28 cellular contexts compared by ENCODE assay signal in the genomic region with DNA sequence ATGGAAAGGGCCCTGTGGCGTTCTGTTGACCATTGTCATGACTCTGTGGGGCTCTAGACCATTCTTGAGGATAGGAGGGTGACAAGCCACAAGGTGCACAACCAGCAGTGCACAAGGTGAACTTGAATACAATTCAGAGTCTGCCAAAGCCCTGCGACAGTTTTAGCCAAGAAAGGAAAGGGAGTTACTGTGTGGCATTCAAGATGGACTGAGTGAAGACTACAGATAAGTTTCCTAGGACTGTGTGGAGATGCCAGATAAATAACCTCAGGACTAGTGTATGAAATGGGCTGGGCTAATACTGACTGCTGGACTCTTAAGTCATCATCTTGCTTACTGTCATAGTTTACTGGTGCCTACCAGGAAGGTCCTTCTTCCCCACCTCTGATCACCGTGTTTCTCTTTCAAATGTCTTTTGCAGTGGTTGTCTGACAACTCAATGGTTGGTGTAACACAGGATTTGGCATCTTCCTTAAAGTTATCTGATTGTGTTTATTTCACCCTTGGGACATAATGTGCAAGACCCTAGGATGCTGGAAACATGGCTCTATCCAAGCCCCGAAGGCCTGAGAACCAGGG. TPM values are rescaled to one million over a fixed set of nuclear protein-coding genes. Genes with fewer than 3 reads are reported as not detected.
"Had no signal": no experiment of that assay in that cellular context is flagged by ENCODE, and none has a peak within 500 bp of the region (broad histone marks: within the 10 kb centered on the region; RNA-seq: fewer than 3 reads in every experiment).

No MANE protein-coding gene starts in this region.

- H3K36me3 Mint-ChIP-seq: activated naive CD8-positive, alpha-beta T cell treated with anti-CD3 and anti-CD28 coated beads, Interleukin-2, amount 10 ng/mL, durations not matched to agents 7 days and 5 days; T-cell had no signal

- H3K27ac Mint-ChIP-seq: activated B cell treated with CpG ODN at 0.5 μM for 24 hours; activated CD8-positive, alpha-beta T cell treated with anti-CD3 and anti-CD28 coated beads for 36 hours; activated naive CD8-positive, alpha-beta T cell treated with anti-CD3 and anti-CD28 coated beads, Interleukin-2, amount 10 ng/mL, durations not matched to agents 7 days and 5 days; activated T-cell treated with anti-CD3 and anti-CD28 coated beads, Interleukin-2, amount 50 U/mL, for 72 hours; activated T-helper 2 cell treated with anti-CD3 and anti-CD28 coated beads, Interferon-gamma antibody, Interleukin-2, Interleukin-4, amounts not matched to agents 10 μg/mL and 5 μg/mL and 100 μg/mL, durations not matched to agents 14 hours and 24 hours and 36 hours; T-cell had no signal

- DNase-seq: activated B cell treated with CpG ODN at 0.5 μM for 24 hours; activated CD4-positive, alpha-beta T cell treated with anti-CD3 and anti-CD28 coated beads, Interleukin-2, amount 50 U/mL, for 1 hour; activated CD8-positive, alpha-beta memory T cell treated with anti-CD3 and anti-CD28 coated beads, Interleukin-2, amount 50 U/mL, for 4 hours; activated CD8-positive, alpha-beta T cell treated with anti-CD3 and anti-CD28 coated beads for 36 hours; activated gamma-delta T cell treated with Interleukin-2 at 50 U/mL for 16 hours; activated naive CD4-positive, alpha-beta T cell treated with anti-CD3 and anti-CD28 coated beads, Interleukin-2, amount 50 U/mL, for 16 hours; activated naive CD8-positive, alpha-beta T cell treated with anti-CD3 and anti-CD28 coated beads, Interleukin-2, amount 10 ng/mL, durations not matched to agents 7 days and 5 days; activated T-cell treated with anti-CD3 and anti-CD28 coated beads, Interleukin-2, amount 50 U/mL, for 72 hours; adrenal gland; anterior cingulate cortex; caudate nucleus; MG63; MV-4-11; NCI-H1092 treated with DMSO at 0.1 percent for 48 hours; NCI-H1417 treated with DMSO at 0.1 percent for 48 hours; NCI-H1694; NCI-H2029; NCI-H446; NCI-H524; RPMI8226; T-cell; T-helper 2 cell; T1000 had no signal

- H3K9me3 Mint-ChIP-seq: activated B cell treated with CpG ODN at 0.5 μM for 24 hours; activated CD8-positive, alpha-beta T cell treated with anti-CD3 and anti-CD28 coated beads for 36 hours; activated naive CD8-positive, alpha-beta T cell treated with anti-CD3 and anti-CD28 coated beads, Interleukin-2, amount 10 ng/mL, durations not matched to agents 7 days and 5 days; activated T-cell treated with anti-CD3 and anti-CD28 coated beads, Interleukin-2, amount 50 U/mL, for 72 hours; activated T-helper 2 cell treated with anti-CD3 and anti-CD28 coated beads, Interferon-gamma antibody, Interleukin-2, Interleukin-4, amounts not matched to agents 10 μg/mL and 5 μg/mL and 100 μg/mL, durations not matched to agents 14 hours and 24 hours and 36 hours; T-cell had no signal

- H3K4me3 Mint-ChIP-seq: activated B cell treated with CpG ODN at 0.5 μM for 24 hours; activated CD8-positive, alpha-beta T cell treated with anti-CD3 and anti-CD28 coated beads for 36 hours; activated naive CD8-positive, alpha-beta T cell treated with anti-CD3 and anti-CD28 coated beads, Interleukin-2, amount 10 ng/mL, durations not matched to agents 7 days and 5 days; activated T-cell treated with anti-CD3 and anti-CD28 coated beads, Interleukin-2, amount 50 U/mL, for 72 hours; T-cell had no signal

- ATAC-seq: activated CD8-positive, alpha-beta T cell treated with anti-CD3 and anti-CD28 coated beads for 36 hours; activated T-cell treated with anti-CD3 and anti-CD28 coated beads, Interleukin-2, amount 50 U/mL, for 72 hours; Panc1; Right ventricle myocardium inferior; T-cell had no signal

- H3K27me3 Mint-ChIP-seq: activated B cell treated with CpG ODN at 0.5 μM for 24 hours; activated CD8-positive, alpha-beta T cell treated with anti-CD3 and anti-CD28 coated beads for 36 hours had no signal

RNA-seq across cellular contexts. Expression of a gene that starts 27.4 kb away (rescaled TPM):
- total RNA-seq: cerebellum had no signal

RNA-seq across cellular contexts. Expression of a gene that starts 39.0 kb away (rescaled TPM):
- total RNA-seq: activated B cell treated with CpG ODN at 0.5 μM for 24 hours; activated CD8-positive, alpha-beta T cell treated with anti-CD3 and anti-CD28 coated beads for 36 hours; activated naive CD8-positive, alpha-beta T cell treated with anti-CD3 and anti-CD28 coated beads, Interleukin-2, amount 10 ng/mL, durations not matched to agents 7 days and 5 days; activated T-cell treated with anti-CD3 and anti-CD28 coated beads, Interleukin-2, amount 50 U/mL, for 72 hours; activated T-helper 2 cell treated with anti-CD3 and anti-CD28 coated beads, Interferon-gamma antibody, Interleukin-2, Interleukin-4, amounts not matched to agents 10 μg/mL and 5 μg/mL and 100 μg/mL, durations not matched to agents 14 hours and 24 hours and 36 hours; breast epithelium; cerebellum; Right ventricle myocardium inferior had no signal
